ENCODE assay signal across 19 cellular contexts in genomic region chr12:57628280-57629191, GRCh38. TPM values are rescaled to one million over a fixed set of nuclear protein-coding genes. Genes with fewer than 3 reads are reported as not detected.
DNase-seq lines count a peak whose midpoint lies in the region; ATAC-seq and TF ChIP-seq lines count a peak whose summit lies in the region.
"Had no signal": no experiment of that assay in that cellular context is flagged by ENCODE, and none has a peak within 500 bp of the region (broad histone marks: within the 10 kb centered on the region; RNA-seq: fewer than 3 reads in every experiment).

No MANE protein-coding gene starts in this region.

- ATAC-seq in GM18873 (IDR thresholded peaks at IDR 0.05; ENCODE audit: low FRiP score, unreplicated experiment), result no peak

- H3K4me2 ChIP-seq in H9 (ENCODE audit: insufficient read depth, insufficient read length, low read length), result peak overlapping the region; percentile 26
- H3K4me2 ChIP-seq in neuronal stem cell (ENCODE audit: insufficient read depth, low read length, poor library complexity, severe bottlenecking), result no peak overlapping the region

- H2BK120ac ChIP-seq in H9 (ENCODE audit: low read depth, low read length, poor library complexity, severe bottlenecking) (no peak overlapping the region), neuronal stem cell (ENCODE audit: low read depth, low read length) (no peak overlapping the region)

- DNase-seq in 8988T (peak; percentile 5), H9 (peak; percentile 31), glutamatergic neuron (no peak), neuronal stem cell (ENCODE audit: low spot score) (no peak), transverse colon (no peak), NK-92 (lab: John Stamatoyannopoulos, UW; ENCODE audit: unreplicated experiment) (no peak)
- DNase-seq: activated CD4-positive, alpha-beta T cell treated with anti-CD3 and anti-CD28 coated beads, Interleukin-2, amount 50 U/mL, for 4 hours; activated T-cell treated with anti-CD3 and anti-CD28 coated beads, Interleukin-2, amount 50 U/mL, for 4 hours; MM.1S; NCI-H187; NCI-H226; stimulated activated naive CD4-positive, alpha-beta T cell treated with Interleukin-2 at 50 U/mL for 16 hours; upper lobe of right lung had no signal

- H3K4ac ChIP-seq in H9 (ENCODE audit: low read depth, low read length) (no peak overlapping the region), neuronal stem cell (ENCODE audit: low read length) (no peak overlapping the region)

- no peak overlapping the region for H4K5ac ChIP-seq in H9 (ENCODE audit: insufficient read length, low read depth, low read length)

- peaks cover 0 to 61% of the 10 kb centered on the region in 2 donors for H3K36me3 ChIP-seq in neuronal stem cell (replicated peaks in 1 of 2; ENCODE audit: control insufficient read depth in 2 of 2, insufficient read depth in 2 of 2, low read length in 2 of 2)
- H3K36me3 ChIP-seq in transverse colon, result no peaks in the 10 kb centered on the region
- H3K36me3 ChIP-seq: cardiac muscle cell, right lobe of liver, upper lobe of right lung had no signal

- H2AK5ac ChIP-seq in H9 (ENCODE audit: insufficient read length, low read length) (no peak overlapping the region), neuronal stem cell (ENCODE audit: low read depth, low read length) (no peak overlapping the region)

- peaks cover 92% of the 10 kb centered on the region for H3K27me3 Mint-ChIP-seq in H9 (ENCODE audit: low read depth)
- H3K27me3 Mint-ChIP-seq in glutamatergic neuron (ENCODE audit: unreplicated experiment), result peaks cover 53% of the 10 kb centered on the region

- H3K79me2 ChIP-seq in H9 (ENCODE audit: insufficient read depth, low read length), result no peaks in the 10 kb centered on the region

- intact Hi-C loops in transverse colon (cut with DNase I; ENCODE audit: low total_unique reads), result no loop called here

- in situ Hi-C loops in transverse colon (cut with MboI; ENCODE audit: low pct_ligation_motif_present in 1 of 4, low pct_unique_long_range_greater_than_20kb in 1 of 4, low sequenced_read_pairs in 3 of 4), result loop anchor here in 2 of 4 donors (5.0 to 10.0 kb wide), 3 partner anchors 46 to 161 kb away; no protein-coding TSS in a partner anchor

- no CpG with 5 or more reads among the region's 29 CpGs for WGBS in H9 (ENCODE audit: extremely low coverage, insufficient read length, low lambda C conversion rate)
- no CpG with 5 or more reads among the region's 29 CpGs for WGBS in neuronal stem cell (ENCODE audit: extremely low coverage in 2 of 2, insufficient read length in 2 of 2, insufficient replicate concordance in 1 of 2), 2 donors
- WGBS in transverse colon (ENCODE audit: low coverage in 1 of 2), 2 donors, result 74% methylated on average over 18 to 29 of the region's 29 CpGs

- no peaks in the 10 kb centered on the region; the same call in 1 of the 2 replicates for H3K4me1 ChIP-seq in H9 (ENCODE audit: insufficient read depth, low read length)
- peaks cover 10 to 16% of the 10 kb centered on the region in 2 donors for H3K4me1 ChIP-seq in neuronal stem cell (ENCODE audit: control insufficient read depth in 2 of 2, insufficient read depth in 1 of 2, low read depth in 1 of 2, low read length in 2 of 2)
- peaks cover 10 to 26% (median 16%) of the 10 kb centered on the region in 4 donors for H3K4me1 ChIP-seq in transverse colon

- TF ChIP-seq POLR2A in transverse colon (IDR thresholded peaks at IDR 0.05), result no peak

- H3K9me3 Mint-ChIP-seq in H9 (no peaks in the 10 kb centered on the region), glutamatergic neuron (ENCODE audit: unreplicated experiment) (peaks cover 16% of the 10 kb centered on the region)
- H3K9me3 Mint-ChIP-seq: activated T-cell treated with anti-CD3 and anti-CD28 coated beads, Interleukin-2, amount 50 U/mL, for 4 hours; neural crest cell had no signal

- H3K56ac ChIP-seq in H9 (ENCODE audit: insufficient read length, low read depth, low read length), result no peak overlapping the region

- H3K4me3 ChIP-seq in neuronal stem cell (ENCODE audit: low read length in 2 of 2) (no peak overlapping the region), transverse colon (no peak overlapping the region)
- H3K4me3 ChIP-seq: cardiac muscle cell, esophagus muscularis mucosa, right lobe of liver had no signal

- H3K4me3 Mint-ChIP-seq in H9 (peak overlapping the region in 1 of 2 experiments; percentile 72; a peak in 2 of 5 replicates), glutamatergic neuron (ENCODE audit: unreplicated experiment) (peak overlapping the region; percentile 55)

- H3K27ac ChIP-seq in H9 (ENCODE audit: insufficient read length, low read depth, low read length) (no peak overlapping the region), neuronal stem cell (replicated peaks; ENCODE audit: low read length) (no peak overlapping the region), transverse colon (no peak overlapping the region)
- H3K27ac ChIP-seq: cardiac muscle cell, esophagus muscularis mucosa, right lobe of liver, upper lobe of right lung had no signal

- TF ChIP-seq CTCF in H9 (conservative IDR thresholded peaks at IDR 0.05) (no peak), glutamatergic neuron (IDR thresholded peaks at IDR 0.05; ENCODE audit: partially characterized antibody, unreplicated experiment) (no peak), transverse colon (IDR thresholded peaks at IDR 0.05) (no peak)

- H3K14ac ChIP-seq in H9 (ENCODE audit: insufficient read depth, low read length), result no peak overlapping the region
- no peak overlapping the region for H3K14ac ChIP-seq in neuronal stem cell (ENCODE audit: low read length)

- H3K36me3 Mint-ChIP-seq in H9 (ENCODE audit: insufficient read depth in 1 of 3, low read depth in 3 of 3), result no peaks in the 10 kb centered on the region; a peak in 2 of 7 replicates
- peaks cover 12% of the 10 kb centered on the region for H3K36me3 Mint-ChIP-seq in glutamatergic neuron (ENCODE audit: unreplicated experiment)

- no peak overlapping the region for H2BK15ac ChIP-seq in H9 (ENCODE audit: low read depth, low read length)
- no peak overlapping the region for H2BK15ac ChIP-seq in neuronal stem cell (ENCODE audit: low read length)

- no peaks in the 10 kb centered on the region for H3K9me3 ChIP-seq in H9 (ENCODE audit: control insufficient read depth, low read depth, low read length)
- H3K9me3 ChIP-seq in neuronal stem cell (replicated peaks in 1 of 2; ENCODE audit: control insufficient read depth in 2 of 2, insufficient read depth in 1 of 2, low read depth in 1 of 2, low read length in 2 of 2), result peaks cover 0 to 3% of the 10 kb centered on the region in 2 donors
- H3K9me3 ChIP-seq in transverse colon, result no peaks in the 10 kb centered on the region
- H3K9me3 ChIP-seq: esophagus muscularis mucosa, right lobe of liver, upper lobe of right lung had no signal

- H3K27me3 ChIP-seq in H9 (ENCODE audit: insufficient read depth, low read length) (peaks cover 85% of the 10 kb centered on the region), neuronal stem cell (ENCODE audit: control insufficient read depth in 3 of 3, insufficient read depth in 3 of 3, low read depth in 1 of 3, low read length in 3 of 3) (peaks cover 0 to 94% (median 38%) of the 10 kb centered on the region in 3 experiments), transverse colon (peaks cover 98% of the 10 kb centered on the region)

- peaks cover 11 to 34% of the 10 kb centered on the region in 2 experiments for H3K4me1 Mint-ChIP-seq in H9
- H3K4me1 Mint-ChIP-seq in glutamatergic neuron (ENCODE audit: low read depth, unreplicated experiment), result peaks cover 24% of the 10 kb centered on the region

- H3T11ph ChIP-seq in H9 (ENCODE audit: low read length), result no peak overlapping the region

- H2BK5ac ChIP-seq in H9 (ENCODE audit: insufficient read length, low read length) (no peak overlapping the region), neuronal stem cell (ENCODE audit: low read length) (no peak overlapping the region)

- no peak overlapping the region for H2BK20ac ChIP-seq in H9 (ENCODE audit: low read depth, low read length, poor library complexity, severe bottlenecking)

- H3K27ac Mint-ChIP-seq in H9 (no peak overlapping the region), glutamatergic neuron (ENCODE audit: unreplicated experiment) (no peak overlapping the region)

- H3K9ac ChIP-seq in H9 (ENCODE audit: extremely low read depth, insufficient read length, low read length) (no peak overlapping the region), neuronal stem cell (ENCODE audit: low read depth, low read length, poor library complexity) (no peak overlapping the region)

- H3K79me1 ChIP-seq in H9 (ENCODE audit: insufficient read depth, low read depth, low read length, poor library complexity, severe bottlenecking) (no peaks in the 10 kb centered on the region), neuronal stem cell (ENCODE audit: low read depth, low read length) (peaks cover 1% of the 10 kb centered on the region)

- no peak for TF ChIP-seq EP300 in transverse colon (IDR thresholded peaks at IDR 0.05; ENCODE audit: low read depth)

- H3K18ac ChIP-seq in H9 (ENCODE audit: insufficient read length, low read depth, low read length), result no peak overlapping the region
- H3K18ac ChIP-seq in neuronal stem cell (ENCODE audit: low read length), result peak overlapping the region; percentile 90

- H4K20me1 ChIP-seq in H9 (ENCODE audit: control insufficient read depth, insufficient read depth, insufficient read length), result peaks cover 3% of the 10 kb centered on the region

- H2AFZ ChIP-seq in H9 (ENCODE audit: low read length) (no peak overlapping the region), neuronal stem cell (ENCODE audit: low read length) (no peak overlapping the region)

- H4K91ac ChIP-seq in H9 (ENCODE audit: insufficient read length, low read depth, low read length), result no peak overlapping the region
- H4K91ac ChIP-seq in neuronal stem cell (ENCODE audit: low read depth, low read length, poor library complexity), result no peak overlapping the region

- H3K23ac ChIP-seq in H9 (ENCODE audit: insufficient read length, low read depth, low read length), result no peak overlapping the region
- peak overlapping the region; percentile 66 for H3K23ac ChIP-seq in neuronal stem cell (ENCODE audit: low read depth, low read length, poor library complexity)

- no peak overlapping the region for H4K8ac ChIP-seq in H9 (replicated peaks; ENCODE audit: insufficient read length, low read depth, low read length)
- no peak overlapping the region for H4K8ac ChIP-seq in neuronal stem cell (ENCODE audit: low read depth, low read length)

- peaks cover 23% of the 10 kb centered on the region for H3K23me2 ChIP-seq in H9 (ENCODE audit: insufficient read length, low read depth, low read length, poor library complexity, severe bottlenecking)

- H2BK12ac ChIP-seq in H9 (ENCODE audit: insufficient read length, low read depth, low read length) (no peak overlapping the region), neuronal stem cell (ENCODE audit: low read length) (no peak overlapping the region)

RNA-seq across cellular contexts. Expression of gene B4GALNT1, which starts 4.5 kb away (rescaled TPM):
- total RNA-seq in H9 (2021) (2.3 and 2.6 TPM in 2 replicates), glutamatergic neuron (ENCODE audit: unreplicated experiment) (83.9 TPM), transverse colon (1 to 10 TPM in 2 of 4 donors, under 1 TPM in 1, not detected in 1; 0.68 to 6.4 (median 2.1) TPM)
- 1.8 TPM for polyA plus RNA-seq in neuronal stem cell (2013, experiment 1 of 2)
- polyA plus RNA-seq in neuronal stem cell (2013, experiment 2 of 2), result 1.6 TPM
- total RNA-seq: cardiac muscle cell, lung microvascular endothelial cell had no signal

RNA-seq across cellular contexts. Expression of gene ARHGEF25, which starts 17.3 kb away (rescaled TPM):
- total RNA-seq in H9 (2021), result 22.6 and 24.4 TPM in 2 replicates
- total RNA-seq in glutamatergic neuron (ENCODE audit: unreplicated experiment), result 80.2 TPM
- polyA plus RNA-seq in neuronal stem cell (2013, experiment 1 of 2), result 14.2 TPM
- polyA plus RNA-seq in neuronal stem cell (2013, experiment 2 of 2), result 13.8 TPM
- total RNA-seq in transverse colon, result 10 to 100 TPM in 3 of 4 donors, 1 to 10 TPM in 1; 6.6 to 35.9 (median 15.3) TPM

RNA-seq across cellular contexts. Expression of gene DTX3, which starts 23.9 kb away (rescaled TPM):
- total RNA-seq in H9 (2021) (65.2 and 67.5 TPM in 2 replicates), glutamatergic neuron (ENCODE audit: unreplicated experiment) (99.6 TPM), transverse colon (10 to 100 TPM in 1 of 4 donors, 1 to 10 TPM in 3; 8.0 to 10.9 (median 9.6) TPM)
- 66.7 TPM for polyA plus RNA-seq in neuronal stem cell (2013, experiment 1 of 2)
- polyA plus RNA-seq in neuronal stem cell (2013, experiment 2 of 2), result 64.9 TPM

RNA-seq across cellular contexts. Expression of gene PIP4K2C, which starts 37.5 kb away (rescaled TPM):
- total RNA-seq in H9 (2021) (37.1 and 40.7 TPM in 2 replicates), glutamatergic neuron (ENCODE audit: unreplicated experiment) (27.5 TPM), transverse colon (100 to 1,000 TPM in 1 of 4 donors, 10 to 100 TPM in 3; 38.4 to 308 (median 45.8) TPM)
- 9.6 TPM for polyA plus RNA-seq in neuronal stem cell (2013, experiment 1 of 2)
- 9.4 TPM for polyA plus RNA-seq in neuronal stem cell (2013, experiment 2 of 2)

Comparison
In these comparisons a context has a peak if more than half of its experiments do, and no peak if none do; other contexts are left out.
1. DNase-seq: peak in 8988T (single experiment) and H9 (single experiment); none in glutamatergic neuron (single experiment), neuronal stem cell (single experiment), transverse colon (single experiment) and NK-92 (single experiment).
2. RNA of gene B4GALNT1, which starts 4.5 kb away (total RNA-seq): 83.9 TPM in glutamatergic neuron (single experiment); 2.3 to 2.6 TPM in H9 and 0.68 to 6.4 TPM in transverse colon; every median in the first group is over 10 times any median in the second.